Comparison of ENCODE assay signal across 4 cellular contexts in the genomic region with DNA sequence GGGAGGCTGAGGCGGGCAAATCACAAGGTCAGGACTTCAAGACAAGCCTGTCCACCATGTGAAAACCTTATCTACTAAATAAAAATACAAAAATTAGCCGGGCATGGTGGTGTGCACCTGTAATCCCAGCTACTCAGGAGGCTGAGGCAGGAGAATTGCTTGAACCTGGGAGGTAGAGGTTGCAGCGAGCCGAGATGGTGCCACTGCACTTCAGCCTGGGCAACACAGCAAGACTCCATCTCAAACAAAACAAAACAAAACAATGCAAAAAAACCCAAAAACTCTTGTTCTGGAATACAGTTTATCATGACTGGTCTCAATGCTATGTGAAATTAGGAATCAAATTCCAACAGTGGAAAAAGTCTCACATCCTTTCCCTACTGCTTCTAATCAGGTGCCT. TPM values are rescaled to one million over a fixed set of nuclear protein-coding genes. Genes with fewer than 3 reads are reported as not detected.
"Had no signal": no experiment of that assay in that cellular context is flagged by ENCODE, and none has a peak within 500 bp of the region (broad histone marks: within the 10 kb centered on the region; RNA-seq: fewer than 3 reads in every experiment).

No MANE protein-coding gene starts in this region.

RNA-seq across cellular contexts. Expression of a gene that starts 54.2 kb away (rescaled TPM):
- total RNA-seq: M059J, PC-3, Peyer's patch, Right ventricle myocardium superior had no signal
